ENCODE assay signal across 14 cellular contexts in the genomic region with DNA sequence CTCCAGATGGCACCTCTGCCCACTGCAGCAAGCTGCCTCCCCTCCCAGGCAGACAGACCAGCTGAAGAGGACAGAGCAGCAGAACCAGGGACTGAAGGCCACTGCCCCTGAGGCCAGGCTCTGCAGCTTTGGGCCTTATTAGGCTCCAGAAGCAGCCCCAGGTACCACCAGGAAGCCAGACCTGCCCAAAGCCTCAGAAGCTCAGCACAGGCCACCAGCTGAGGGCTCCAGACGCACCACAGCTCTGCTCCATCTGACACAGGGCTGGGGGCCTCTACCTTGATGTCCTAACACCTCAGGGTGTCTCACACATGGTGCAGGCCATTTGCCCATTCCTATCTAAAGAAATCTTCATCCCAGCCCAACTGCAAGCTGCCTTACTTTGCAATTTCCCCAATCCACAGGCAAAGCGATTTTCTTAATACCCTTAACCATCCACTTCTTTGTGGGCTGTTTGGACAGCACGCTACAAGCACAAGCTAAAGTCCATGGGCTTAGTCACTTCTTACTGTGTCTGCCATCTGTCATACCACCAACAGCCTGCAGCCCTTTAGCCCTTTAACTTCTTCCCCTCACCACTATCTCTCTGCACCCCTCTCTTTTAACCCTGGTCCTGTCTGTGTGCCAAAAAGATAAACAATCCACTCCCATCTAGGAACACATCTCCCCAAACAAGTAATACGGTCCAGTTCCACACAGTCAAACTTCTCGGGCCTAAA.
DNase-seq lines count a peak whose midpoint lies in the region; ATAC-seq and TF ChIP-seq lines count a peak whose summit lies in the region.
"Had no signal": no experiment of that assay in that cellular context is flagged by ENCODE, and none has a peak within 500 bp of the region (broad histone marks: within the 10 kb centered on the region; RNA-seq: fewer than 3 reads in every experiment).

No MANE protein-coding gene starts in this region.

- no peak overlapping the region for H3K23ac ChIP-seq in IMR-90 (ENCODE audit: low read depth, low read length)

- no peak overlapping the region for H4K5ac ChIP-seq in IMR-90 (ENCODE audit: low read depth, low read length)

- H3K9me1 ChIP-seq in IMR-90 (ENCODE audit: insufficient read depth, low read length): peaks cover 39% of the 10 kb centered on the region

- H3K56ac ChIP-seq in IMR-90 (ENCODE audit: extremely low read depth, insufficient read depth, low read length): no peak overlapping the region

- ATAC-seq in IMR-90 (ENCODE audit: low read depth): 0 out of 2 replicates have a peak, but pooled peaks have one; percentile 28
- no peak for ATAC-seq in left colon

- dilution Hi-C loops in IMR-90 (cut with HindIII; ENCODE audit: low sequenced_read_pairs, unreplicated experiment): no loop called here

- CTCF ChIA-PET in IMR-90 (lab: Yijun Ruan, JAX): interaction anchor here (0.9 to 1.4 kb wide), 2 partner anchors 12 to 24 kb away, joined by 3 read pairs; no protein-coding TSS in a partner anchor

- no peak overlapping the region for H2AK9ac ChIP-seq in IMR-90 (replicated peaks; ENCODE audit: low read depth, low read length, poor library complexity)

- in situ Hi-C loops in IMR-90 (cut with MboI; ENCODE audit: low sequenced_read_pairs): no loop called here

- TF ChIP-seq POLR2A in IMR-90 (IDR thresholded peaks at IDR 0.05; ENCODE audit: low read depth, low read length): no peak
- no peak for TF ChIP-seq POLR2A in adrenal gland (IDR thresholded peaks at IDR 0.05)

- H3K4me2 ChIP-seq in BLaER1 (peak overlapping the region; percentile 100), IMR-90 (ENCODE audit: low read depth, low read length) (no peak overlapping the region)

- H2AK5ac ChIP-seq in IMR-90 (ENCODE audit: low read depth, low read length): no peak overlapping the region

- no peak for DNase-seq in IMR-90
- no peak for DNase-seq in adrenal gland
- DNase-seq in myocyte (ENCODE audit: low read depth): peak; percentile 31
- DNase-seq in left colon: no peak
- no peak for DNase-seq in NCI-H510A treated with DMSO at 0.1 percent for 48 hours (lab: John Stamatoyannopoulos, UW)
- DNase-seq in SW 1271 (lab: John Stamatoyannopoulos, UW): no peak
- DNase-seq in GM19240 (ENCODE audit: insufficient read length, low spot score): no peak
- DNase-seq: activated CD4-positive, alpha-beta T cell treated with anti-CD3 and anti-CD28 coated beads for 1 hour; C1 segment of cervical spinal cord; GOT3; NCI-H2107; stimulated activated CD4-positive, alpha-beta T cell treated with anti-CD3 and anti-CD28 coated beads, Interleukin-1b, Interleukin-23, amount 100 ng/mL, for 48 hours had no signal

- POLR2A ChIA-PET in IMR-90 (lab: Charles Lee; ENCODE audit: unreplicated experiment): no interaction called here

- H3K36me3 ChIP-seq in BLaER1: peaks cover 13% of the 10 kb centered on the region; the same call in 1 of the 2 replicates
- no peaks in the 10 kb centered on the region; the same call in 1 of the 2 replicates for H3K36me3 ChIP-seq in IMR-90 (ENCODE audit: control insufficient read depth, insufficient read depth, low read length)
- no peaks in the 10 kb centered on the region for H3K36me3 ChIP-seq in adrenal gland (replicated peaks in 1 of 2)

- H3K9ac ChIP-seq in BLaER1 (peak overlapping the region; percentile 72), IMR-90 (ENCODE audit: low read depth, low read length) (no peak overlapping the region)

- H3K18ac ChIP-seq in IMR-90 (ENCODE audit: low read depth, low read length): no peak overlapping the region

- peaks cover 46 to 90% of the 10 kb centered on the region in 2 experiments for H3K79me1 ChIP-seq in IMR-90 (ENCODE audit: low read depth in 1 of 2, low read length in 2 of 2)

- H4K91ac ChIP-seq in IMR-90 (ENCODE audit: insufficient read depth, low read depth, low read length): no peak overlapping the region

- H2AFZ ChIP-seq in IMR-90 (replicated peaks; ENCODE audit: low read length, poor library complexity): no peak overlapping the region

- no peak for TF ChIP-seq CTCF in IMR-90 (conservative IDR thresholded peaks at IDR 0.05; ENCODE audit: low read depth, low read length)
- no peak for TF ChIP-seq CTCF in adrenal gland (IDR thresholded peaks at IDR 0.05)

- no peaks in the 10 kb centered on the region for H3K9me3 ChIP-seq in BLaER1
- no peaks in the 10 kb centered on the region for H3K9me3 ChIP-seq in IMR-90 (ENCODE audit: control insufficient read depth, insufficient read depth, low read length)
- H3K9me3 ChIP-seq in adrenal gland (replicated peaks in 1 of 3): no peaks in the 10 kb centered on the region

- no peak overlapping the region for H2BK15ac ChIP-seq in IMR-90 (ENCODE audit: low read depth, low read length)

- no peak overlapping the region for H2BK5ac ChIP-seq in IMR-90 (ENCODE audit: low read depth, low read length, poor library complexity, severe bottlenecking)

- intact Hi-C loops in IMR-90 (cut with micrococcal nuclease) (no loop called here), adrenal gland (cut with DNase I) (no loop called here), left colon (cut with DNase I, micrococcal nuclease) (no loop called here)

- BruUV-seq in IMR-90 (replicated peaks; lab: Mats Ljungman, UMichigan): no TSS peak

- peak overlapping the region; percentile 55 for H3K4me3 ChIP-seq in BLaER1
- no peak overlapping the region for H3K4me3 ChIP-seq in IMR-90 (ENCODE audit: insufficient read depth, low read depth, low read length)
- no peak overlapping the region for H3K4me3 ChIP-seq in adrenal gland

- no peaks in the 10 kb centered on the region for H3K27me3 ChIP-seq in BLaER1
- no peaks in the 10 kb centered on the region for H3K27me3 ChIP-seq in IMR-90 (ENCODE audit: control insufficient read depth, insufficient read depth, low read length)
- H3K27me3 ChIP-seq in adrenal gland: no peaks in the 10 kb centered on the region

- TF ChIP-seq RAD21 in IMR-90 (IDR thresholded peaks at IDR 0.05; ENCODE audit: low read length): no peak

- H3K4ac ChIP-seq in IMR-90 (ENCODE audit: low read depth, low read length): no peak overlapping the region

- no peak overlapping the region for H3K14ac ChIP-seq in IMR-90 (replicated peaks; ENCODE audit: low read depth, low read length)

- H3K27ac ChIP-seq in BLaER1 (peak overlapping the region; percentile 91), IMR-90 (ENCODE audit: insufficient read depth, low read length) (no peak overlapping the region), adrenal gland (peak overlapping the region in 3 of 5 donors; percentile 60 to 84 (median 68))
- H3K27ac ChIP-seq: epithelial cell of prostate had no signal

- H4K8ac ChIP-seq in IMR-90 (ENCODE audit: low read depth in 2 of 2, low read length in 2 of 2): no peak overlapping the region

- no peak overlapping the region for H2BK120ac ChIP-seq in IMR-90 (ENCODE audit: low read depth, low read length)

- H3K4me1 ChIP-seq in BLaER1 (peaks cover 100% of the 10 kb centered on the region), IMR-90 (ENCODE audit: control insufficient read depth, insufficient read depth, low read length) (peaks cover 14% of the 10 kb centered on the region), adrenal gland (replicated peaks in 1 of 2) (peaks cover 57 to 95% of the 10 kb centered on the region in 2 donors)

- H2BK20ac ChIP-seq in IMR-90 (ENCODE audit: low read depth, low read length): no peak overlapping the region

- H4K20me1 ChIP-seq in BLaER1: peaks cover 100% of the 10 kb centered on the region
- peaks cover 84% of the 10 kb centered on the region for H4K20me1 ChIP-seq in IMR-90 (ENCODE audit: insufficient read depth, low read length)

- 78% methylated on average over 4 of the region's 5 CpGs; no CpG with 5 or more reads in 1 of the 2 experiments for WGBS in IMR-90 (ENCODE audit: extremely low coverage in 2 of 2, insufficient read length in 1 of 2), 2 experiments
- WGBS in adrenal gland, 4 donors: 75 to 83% (median 79%) methylated on average over 4 to 5 of the region's 5 CpGs

TF ChIP-seq in IMR-90, 13 proteins besides CTCF, POLR2A, EP300 and RAD21:
- TF ChIP-seq MXI1 (IDR thresholded peaks at IDR 0.05; ENCODE audit: borderline replicate concordance, low read depth, low read length) (no peak), BHLHE40 (IDR thresholded peaks at IDR 0.05; ENCODE audit: low read depth, low read length) (no peak), CEBPB (IDR thresholded peaks at IDR 0.05; ENCODE audit: low read depth, low read length) (no peak), FOS (IDR thresholded peaks at IDR 0.05; ENCODE audit: low read depth, low read length) (no peak), RFX5 (IDR thresholded peaks at IDR 0.05; ENCODE audit: low read depth, low read length) (no peak), NFE2L2 (IDR thresholded peaks at IDR 0.05; ENCODE audit: low read depth, low read length) (no peak), MAFK (IDR thresholded peaks at IDR 0.05; ENCODE audit: low read depth, low read length) (no peak), RCOR1 (IDR thresholded peaks at IDR 0.05; ENCODE audit: insufficient replicate concordance, low read length) (no peak)
- TF ChIP-seq, protein P1, sequence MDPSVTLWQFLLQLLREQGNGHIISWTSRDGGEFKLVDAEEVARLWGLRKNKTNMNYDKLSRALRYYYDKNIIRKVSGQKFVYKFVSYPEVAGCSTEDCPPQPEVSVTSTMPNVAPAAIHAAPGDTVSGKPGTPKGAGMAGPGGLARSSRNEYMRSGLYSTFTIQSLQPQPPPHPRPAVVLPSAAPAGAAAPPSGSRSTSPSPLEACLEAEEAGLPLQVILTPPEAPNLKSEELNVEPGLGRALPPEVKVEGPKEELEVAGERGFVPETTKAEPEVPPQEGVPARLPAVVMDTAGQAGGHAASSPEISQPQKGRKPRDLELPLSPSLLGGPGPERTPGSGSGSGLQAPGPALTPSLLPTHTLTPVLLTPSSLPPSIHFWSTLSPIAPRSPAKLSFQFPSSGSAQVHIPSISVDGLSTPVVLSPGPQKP (IDR thresholded peaks at IDR 0.05; ENCODE audit: borderline replicate concordance, low read depth, low read length): no peak
